12 cellular contexts compared by ENCODE assay signal in genomic region chr1:109263234-109263596, GRCh38. TPM values are rescaled to one million over a fixed set of nuclear protein-coding genes. Genes with fewer than 3 reads are reported as not detected.
DNase-seq lines count a peak whose midpoint lies in the region; ATAC-seq and TF ChIP-seq lines count a peak whose summit lies in the region.
"Had no signal": no experiment of that assay in that cellular context is flagged by ENCODE, and none has a peak within 500 bp of the region (broad histone marks: within the 10 kb centered on the region; RNA-seq: fewer than 3 reads in every experiment).

No MANE protein-coding gene starts in this region.

- H3K4me1 ChIP-seq in DND-41 (ENCODE audit: insufficient read depth, low read length): no peaks in the 10 kb centered on the region
- peaks cover 3% of the 10 kb centered on the region for H3K4me1 ChIP-seq in smooth muscle cell (ENCODE audit: low read depth)
- H3K4me1 ChIP-seq: SJCRH30 had no signal

- H3K9me3 Mint-ChIP-seq in brain (peaks cover 0 to 2% (median 0%) of the 10 kb centered on the region in 5 experiments), neural crest cell (no peaks in the 10 kb centered on the region)
- no peaks in the 10 kb centered on the region for H3K9me3 Mint-ChIP-seq in activated naive CD4-positive, alpha-beta T cell treated with anti-CD3 and anti-CD28 coated beads for 36 hours
- H3K9me3 Mint-ChIP-seq: HFFc6 had no signal

- ATAC-seq in DND-41 (ENCODE audit: insufficient read depth, low read depth): peak; percentile 19; the same call in 2 of the 3 replicates
- peak; percentile 10 for ATAC-seq in HG02678 (IDR thresholded peaks at IDR 0.05; ENCODE audit: unreplicated experiment)
- ATAC-seq in HG03175 (IDR thresholded peaks at IDR 0.05; ENCODE audit: unreplicated experiment): no peak

- no peaks in the 10 kb centered on the region for H4K20me1 ChIP-seq in DND-41 (ENCODE audit: insufficient read depth, low read length)
- H4K20me1 ChIP-seq in smooth muscle cell (ENCODE audit: low read depth): no peaks in the 10 kb centered on the region

- H3K27ac Mint-ChIP-seq in brain: peak overlapping the region; percentile 79 to 92 (median 87)
- no peak overlapping the region for H3K27ac Mint-ChIP-seq in neural crest cell (ENCODE audit: unreplicated experiment)
- no peak overlapping the region for H3K27ac Mint-ChIP-seq in activated naive CD4-positive, alpha-beta T cell treated with anti-CD3 and anti-CD28 coated beads for 36 hours
- H3K27ac Mint-ChIP-seq: HFFc6 had no signal

- H3F3A ChIP-seq in smooth muscle cell (ENCODE audit: low read depth): no peaks in the 10 kb centered on the region

- H3K9me3 ChIP-seq in DND-41 (ENCODE audit: insufficient read depth, low read length, severe bottlenecking) (no peaks in the 10 kb centered on the region), smooth muscle cell (replicated peaks; ENCODE audit: low read depth) (no peaks in the 10 kb centered on the region)
- H3K9me3 ChIP-seq: SJCRH30 had no signal

- WGBS in smooth muscle cell (ENCODE audit: low lambda C conversion rate): 68% methylated on average over 9 of the region's 12 CpGs

- H3K27me3 ChIP-seq in DND-41 (ENCODE audit: insufficient read depth, low read length, poor library complexity): no peaks in the 10 kb centered on the region
- no peaks in the 10 kb centered on the region for H3K27me3 ChIP-seq in smooth muscle cell (ENCODE audit: low read depth)
- H3K27me3 ChIP-seq: SJCRH30 had no signal

- H3K9ac ChIP-seq in DND-41 (ENCODE audit: low read depth, low read length): no peak overlapping the region
- H3K9ac ChIP-seq in smooth muscle cell (ENCODE audit: low read depth): no peak overlapping the region

- H3K27ac ChIP-seq in DND-41 (ENCODE audit: low read length) (no peak overlapping the region), smooth muscle cell (ENCODE audit: low read depth) (no peak overlapping the region)
- H3K27ac ChIP-seq: SJCRH30 had no signal

- H3K4me3 ChIP-seq in DND-41 (ENCODE audit: low read depth in 1 of 2, low read length in 2 of 2): no peak overlapping the region
- H3K4me3 ChIP-seq in smooth muscle cell: no peak overlapping the region
- H3K4me3 ChIP-seq: SJCRH30 had no signal

- no peak for TF ChIP-seq CTCF in DND-41 (IDR thresholded peaks at IDR 0.05; ENCODE audit: borderline replicate concordance, extremely low read depth, low read length, poor library complexity, severe bottlenecking)
- no peak for TF ChIP-seq CTCF in brain (conservative IDR thresholded peaks at IDR 0.05)
- TF ChIP-seq CTCF in neural crest cell (conservative IDR thresholded peaks at IDR 0.05): no peak
- TF ChIP-seq CTCF in smooth muscle cell (IDR thresholded peaks at IDR 0.05; ENCODE audit: borderline replicate concordance, insufficient read depth, poor library complexity, severe bottlenecking): no peak

- H3K4me2 ChIP-seq in DND-41 (ENCODE audit: insufficient read depth, low read length): no peak overlapping the region
- no peak overlapping the region for H3K4me2 ChIP-seq in smooth muscle cell

- H3K79me2 ChIP-seq in DND-41 (ENCODE audit: insufficient read depth, low read length): no peaks in the 10 kb centered on the region
- H3K79me2 ChIP-seq in smooth muscle cell (ENCODE audit: low read depth): no peaks in the 10 kb centered on the region

- CTCF ChIA-PET in activated naive CD4-positive, alpha-beta T cell treated with anti-CD3 and anti-CD28 coated beads for 36 hours (lab: Charles Lee): interaction anchor here (0.8 to 4.2 kb wide), 8 partner anchors 13 to 269 kb away, joined by 3 to 33 read pairs (median 5); partner anchors contain the start of gene SORT1

- H3K27me3 Mint-ChIP-seq in brain (peaks cover 4% of the 10 kb centered on the region), neural crest cell (ENCODE audit: low read depth) (peaks cover 4% of the 10 kb centered on the region)
- H3K27me3 Mint-ChIP-seq in activated naive CD4-positive, alpha-beta T cell treated with anti-CD3 and anti-CD28 coated beads for 36 hours (ENCODE audit: low read depth): peaks cover 1% of the 10 kb centered on the region

- H2AFZ ChIP-seq in DND-41 (ENCODE audit: low read depth, low read length) (no peak overlapping the region), smooth muscle cell (ENCODE audit: low read depth) (no peak overlapping the region)

- H3K36me3 Mint-ChIP-seq in brain (peaks cover 14% of the 10 kb centered on the region), neural crest cell (ENCODE audit: low read depth) (peaks cover 2% of the 10 kb centered on the region)
- H3K36me3 Mint-ChIP-seq in activated naive CD4-positive, alpha-beta T cell treated with anti-CD3 and anti-CD28 coated beads for 36 hours (ENCODE audit: low read depth): no peaks in the 10 kb centered on the region

- H3K4me3 Mint-ChIP-seq in brain: no peak overlapping the region
- peak overlapping the region; percentile 65 for H3K4me3 Mint-ChIP-seq in neural crest cell
- H3K4me3 Mint-ChIP-seq in activated naive CD4-positive, alpha-beta T cell treated with anti-CD3 and anti-CD28 coated beads for 36 hours: no peak overlapping the region
- H3K4me3 Mint-ChIP-seq: HFFc6 had no signal

- DNase-seq in DND-41: no peak
- no peak for DNase-seq in neural crest cell (ENCODE audit: low read depth, low spot score)
- DNase-seq in EL: no peak
- no peak for DNase-seq in smooth muscle cell (lab: John Stamatoyannopoulos, UW; ENCODE audit: unreplicated experiment)
- no peak for DNase-seq in activated naive CD4-positive, alpha-beta T cell treated with anti-CD3 and anti-CD28 coated beads for 36 hours
- DNase-seq: NCI-H1930 had no signal

- peaks cover 26% of the 10 kb centered on the region for H3K4me1 Mint-ChIP-seq in brain
- H3K4me1 Mint-ChIP-seq in neural crest cell: peaks cover 25% of the 10 kb centered on the region
- peaks cover 3% of the 10 kb centered on the region for H3K4me1 Mint-ChIP-seq in activated naive CD4-positive, alpha-beta T cell treated with anti-CD3 and anti-CD28 coated beads for 36 hours (ENCODE audit: low read depth)

- H3K36me3 ChIP-seq in DND-41 (ENCODE audit: insufficient read depth, low read length) (no peaks in the 10 kb centered on the region), smooth muscle cell (ENCODE audit: low read depth) (no peaks in the 10 kb centered on the region)
- H3K36me3 ChIP-seq: SJCRH30 had no signal

- intact Hi-C loops in activated naive CD4-positive, alpha-beta T cell treated with anti-CD3 and anti-CD28 coated beads for 36 hours (cut with micrococcal nuclease): loop anchor here (1.0 kb wide), 3 partner anchors 62 to 269 kb away; no protein-coding TSS in a partner anchor

RNA-seq across cellular contexts. Expression of gene CELSR2, which starts 13.9 kb away (rescaled TPM):
- polyA plus RNA-seq in brain (ENCODE audit: insufficient read depth, low read depth, low replicate concordance) (109 TPM), smooth muscle cell (1.8 and 5.1 TPM in 2 replicates)
- total RNA-seq in neural crest cell (97.1 and 99.2 TPM in 2 replicates), smooth muscle cell (2.9 and 3.6 TPM in 2 replicates)
- 1 to 10 TPM; 1.1 to 1.2 TPM for total RNA-seq in activated naive CD4-positive, alpha-beta T cell treated with anti-CD3 and anti-CD28 coated beads for 36 hours

RNA-seq across cellular contexts. Expression of gene PSRC1, which starts 19.7 kb away (rescaled TPM):
- 77.5 TPM for polyA plus RNA-seq in brain (ENCODE audit: insufficient read depth, low read depth, low replicate concordance)
- total RNA-seq in neural crest cell: 100 and 102 TPM in 2 replicates
- 5.5 and 5.7 TPM in 2 replicates for total RNA-seq in smooth muscle cell
- polyA plus RNA-seq in smooth muscle cell: 9.0 and 10.8 TPM in 2 replicates
- total RNA-seq in activated naive CD4-positive, alpha-beta T cell treated with anti-CD3 and anti-CD28 coated beads for 36 hours: 10 to 100 TPM; 19.3 to 21.5 TPM

RNA-seq across cellular contexts. Expression of gene MYBPHL, which starts 43.6 kb away (rescaled TPM):
- polyA plus RNA-seq in brain (ENCODE audit: insufficient read depth, low read depth, low replicate concordance) (0.75 TPM), smooth muscle cell (not detected in 2 replicates)
- total RNA-seq in neural crest cell (0.82 TPM in 1 of 2 replicates, not detected in the other), smooth muscle cell (not detected in 2 replicates)
- not detected for total RNA-seq in activated naive CD4-positive, alpha-beta T cell treated with anti-CD3 and anti-CD28 coated beads for 36 hours
- total RNA-seq: Daoy, HFFc6 had no signal

RNA-seq across cellular contexts. Expression of gene SARS1, which starts 49.5 kb away (rescaled TPM):
- polyA plus RNA-seq in brain (ENCODE audit: insufficient read depth, low read depth, low replicate concordance) (402 TPM), smooth muscle cell (165 and 176 TPM in 2 replicates)
- total RNA-seq in neural crest cell (156 and 158 TPM in 2 replicates), smooth muscle cell (157 and 164 TPM in 2 replicates)
- 100 to 1,000 TPM; 363 TPM for total RNA-seq in activated naive CD4-positive, alpha-beta T cell treated with anti-CD3 and anti-CD28 coated beads for 36 hours

Comparison
In these comparisons a context has a peak if more than half of its experiments do, and no peak if none do; other contexts are left out.
1. H3K27ac Mint-ChIP-seq: peak in brain (5 of 5); none in neural crest cell (single experiment) and activated naive CD4-positive, alpha-beta T cell treated with anti-CD3 and anti-CD28 coated beads for 36 hours (single experiment).
2. RNA of gene CELSR2, which starts 13.9 kb away (total RNA-seq): 97.1 to 99.2 TPM in neural crest cell; 2.9 to 3.6 TPM in smooth muscle cell and 1.1 to 1.2 TPM in activated naive CD4-positive, alpha-beta T cell treated with anti-CD3 and anti-CD28 coated beads for 36 hours; every median in the first group is over 10 times any median in the second.